In genomic region chr2:27077231-27077630, GRCh38 we compare ENCODE assay signal across 20 cellular contexts. TPM values are rescaled to one million over a fixed set of nuclear protein-coding genes. Genes with fewer than 3 reads are reported as not detected.
DNase-seq lines count a peak whose midpoint lies in the region; ATAC-seq, FAIRE-seq and TF ChIP-seq lines count a peak whose summit lies in the region.
"Had no signal": no experiment of that assay in that cellular context is flagged by ENCODE, and none has a peak within 500 bp of the region (broad histone marks: within the 10 kb centered on the region; RNA-seq: fewer than 3 reads in every experiment).

No MANE protein-coding gene starts in this region.

- TF ChIP-seq RAD21 in HepG2 (CRISPR knock-in tag; IDR thresholded peaks at IDR 0.05), result no peak

- no peaks in the 10 kb centered on the region for H3K36me3 Mint-ChIP-seq in dendritic cell treated with granulocyte-macrophage colony-stimulating factor and Interleukin-4, amounts not matched to agents 40 ng/mL and 50 ng/mL, for 4 days (ENCODE audit: low read depth)
- peaks cover 3% of the 10 kb centered on the region for H3K36me3 Mint-ChIP-seq in osteocyte (ENCODE audit: unreplicated experiment)
- H3K36me3 Mint-ChIP-seq: activated naive CD4-positive, alpha-beta T cell treated with anti-CD3 and anti-CD28 coated beads, Interleukin-2, amount 50 U/mL, for 72 hours; WTC11 had no signal

- no peaks in the 10 kb centered on the region for H4K20me1 ChIP-seq in HepG2 (ENCODE audit: insufficient read depth, low read length)

- no peaks in the 10 kb centered on the region for H3K36me3 ChIP-seq in HepG2 (replicated peaks in 1 of 2; ENCODE audit: control insufficient read depth in 1 of 2, insufficient read depth in 2 of 2, low read length in 2 of 2)
- H3K36me3 ChIP-seq in right lobe of liver, result no peaks in the 10 kb centered on the region
- H3K36me3 ChIP-seq: right atrium auricular region had no signal

- H3K27me3 ChIP-seq in HepG2 (ENCODE audit: control insufficient read depth in 1 of 2, insufficient read depth in 2 of 2, low read length in 2 of 2) (peaks cover 0 to 16% of the 10 kb centered on the region in 2 experiments; a peak in 2 of 5 replicates), right lobe of liver (no peaks in the 10 kb centered on the region)
- H3K27me3 ChIP-seq: right atrium auricular region had no signal

- no peak overlapping the region for H3K9ac ChIP-seq in HepG2 (ENCODE audit: insufficient read depth, low read depth, low read length)

- H3K4me3 ChIP-seq in HepG2 (replicated peaks in 1 of 3; ENCODE audit: insufficient read depth in 1 of 3, low read depth in 2 of 3, low read length in 3 of 3) (no peak overlapping the region), right lobe of liver (no peak overlapping the region)
- H3K4me3 ChIP-seq: left lung, right atrium auricular region had no signal

- TF ChIP-seq EP300 in HepG2 (IDR thresholded peaks at IDR 0.05; ENCODE audit: low read depth in 2 of 2, low read length in 2 of 2), result no peak
- no peak for TF ChIP-seq EP300 in HepG2 (CRISPR knock-in tag; IDR thresholded peaks at IDR 0.05; ENCODE audit: borderline replicate concordance)

- intact Hi-C loops in HepG2 (cut with micrococcal nuclease; ENCODE audit: unreplicated experiment), result no loop called here
- intact Hi-C loops in right lobe of liver (cut with DNase I), result loop anchor here in 1 of 2 donors (10.0 kb wide), 1 partner anchor 112 kb away; no protein-coding TSS in a partner anchor
- intact Hi-C loops in dendritic cell treated with granulocyte-macrophage colony-stimulating factor and Interleukin-4, amounts not matched to agents 40 ng/mL and 50 ng/mL, for 4 days (cut with micrococcal nuclease), result no loop called here

- in situ Hi-C loops in HepG2 (cut with HindIII; ENCODE audit: extremely low pct_ligation_motif_present, low pct_unique_long_range_greater_than_20kb), result no loop called here

- H3K27ac ChIP-seq in HepG2 (ENCODE audit: extremely low read length, insufficient read depth, low read length) (no peak overlapping the region), right lobe of liver (no peak overlapping the region)

- no peak overlapping the region for H2AFZ ChIP-seq in HepG2 (ENCODE audit: low read length)

- H3K79me2 ChIP-seq in HepG2 (ENCODE audit: insufficient read depth, low read length), result no peaks in the 10 kb centered on the region

- DNase-seq in HepG2 (ENCODE audit: low spot score) (no peak), right lobe of liver (no peak), osteocyte (ENCODE audit: extremely low spot score, unreplicated experiment) (no peak), NCI-H774 (lab: John Stamatoyannopoulos, UW) (no peak), NCI-H748 (lab: John Stamatoyannopoulos, UW; ENCODE audit: unreplicated experiment) (no peak)
- DNase-seq: activated CD8-positive, alpha-beta memory T cell treated with anti-CD3 and anti-CD28 coated beads, Interleukin-2, amount 50 U/mL, for 48 hours; effector CD8-positive, alpha-beta T cell; left lung; NCI-H1048; RPMI8226; stimulated activated CD4-positive, alpha-beta T cell treated with anti-CD3 and anti-CD28 coated beads, Interleukin-2, amount 100 ng/mL, for 24 hours; T-helper 1 cell had no signal

- 67% methylated on average over 7 of the region's 7 CpGs for WGBS in HepG2 (ENCODE audit: low lambda C conversion rate)
- 76% methylated on average over 6 of the region's 7 CpGs for WGBS in right lobe of liver (ENCODE audit: insufficient coverage, low coverage, low lambda C conversion rate, missing lambda C conversion rate)

- H3K4me1 ChIP-seq in HepG2 (ENCODE audit: insufficient read depth, low read length) (peaks cover 94% of the 10 kb centered on the region), right lobe of liver (peaks cover 0 to 8% (median 4%) of the 10 kb centered on the region in 4 donors)

- H3K27ac Mint-ChIP-seq in dendritic cell treated with granulocyte-macrophage colony-stimulating factor and Interleukin-4, amounts not matched to agents 40 ng/mL and 50 ng/mL, for 4 days, result peak overlapping the region; percentile 66
- H3K27ac Mint-ChIP-seq in osteocyte (ENCODE audit: unreplicated experiment), result peak overlapping the region; percentile 91

- H3K9me3 ChIP-seq in HepG2 (ENCODE audit: low read length) (no peaks in the 10 kb centered on the region), right lobe of liver (no peaks in the 10 kb centered on the region)
- H3K9me3 ChIP-seq: left lung, right atrium auricular region had no signal

- BruUV-seq in HepG2 (replicated peaks; lab: Mats Ljungman, UMichigan), result no TSS peak

- CTCF ChIA-PET in HepG2 (lab: Yijun Ruan, JAX; ENCODE audit: low intra/inter-chr PET ratio, low total read pairs), result no interaction called here

- ATAC-seq in HepG2, result no peak
- ATAC-seq in right lobe of liver, result no peak
- ATAC-seq in GM19328 (IDR thresholded peaks at IDR 0.05; ENCODE audit: unreplicated experiment), result no peak
- no peak for ATAC-seq in GM21381 (IDR thresholded peaks at IDR 0.05; ENCODE audit: unreplicated experiment)
- ATAC-seq: activated naive CD4-positive, alpha-beta T cell treated with anti-CD3 and anti-CD28 coated beads, Interleukin-2, amount 50 U/mL, for 72 hours; left lung; WTC11 had no signal

- H3K9me3 Mint-ChIP-seq in dendritic cell treated with granulocyte-macrophage colony-stimulating factor and Interleukin-4, amounts not matched to agents 40 ng/mL and 50 ng/mL, for 4 days, result no peaks in the 10 kb centered on the region
- H3K9me3 Mint-ChIP-seq in osteocyte (ENCODE audit: unreplicated experiment), result no peaks in the 10 kb centered on the region
- H3K9me3 Mint-ChIP-seq: activated naive CD4-positive, alpha-beta T cell treated with anti-CD3 and anti-CD28 coated beads, Interleukin-2, amount 50 U/mL, for 72 hours; WTC11 had no signal

- TF ChIP-seq POLR2A in HepG2 (IDR thresholded peaks at IDR 0.05; ENCODE audit: insufficient read depth in 1 of 2, low read depth in 2 of 2, low read length in 2 of 2) (no peak), right lobe of liver (IDR thresholded peaks at IDR 0.05) (no peak)

- peaks cover 9% of the 10 kb centered on the region for H3K27me3 Mint-ChIP-seq in dendritic cell treated with granulocyte-macrophage colony-stimulating factor and Interleukin-4, amounts not matched to agents 40 ng/mL and 50 ng/mL, for 4 days
- H3K27me3 Mint-ChIP-seq in osteocyte (ENCODE audit: unreplicated experiment), result no peaks in the 10 kb centered on the region

- TF ChIP-seq CTCF in HepG2 (CRISPR knock-in tag; IDR thresholded peaks at IDR 0.05) (no peak), right lobe of liver (IDR thresholded peaks at IDR 0.05) (no peak), osteocyte (IDR thresholded peaks at IDR 0.05) (no peak)

- no peak for FAIRE-seq in HepG2 (lab: Jason Lieb, UNC)
- FAIRE-seq: G401.6, GM12892 had no signal

- no peak overlapping the region for H3K4me2 ChIP-seq in HepG2 (ENCODE audit: low read depth, low read length)

- H3K4me1 Mint-ChIP-seq in dendritic cell treated with granulocyte-macrophage colony-stimulating factor and Interleukin-4, amounts not matched to agents 40 ng/mL and 50 ng/mL, for 4 days (ENCODE audit: low read depth), result peaks cover 80% of the 10 kb centered on the region
- H3K4me1 Mint-ChIP-seq in osteocyte (ENCODE audit: unreplicated experiment), result peaks cover 77% of the 10 kb centered on the region

- no peak overlapping the region for H3K4me3 Mint-ChIP-seq in dendritic cell treated with granulocyte-macrophage colony-stimulating factor and Interleukin-4, amounts not matched to agents 40 ng/mL and 50 ng/mL, for 4 days
- no peak overlapping the region for H3K4me3 Mint-ChIP-seq in osteocyte (ENCODE audit: unreplicated experiment)
- H3K4me3 Mint-ChIP-seq: WTC11 had no signal

- POLR2A ChIA-PET in HepG2 (lab: Yijun Ruan, JAX), result interaction anchor here (0.9 to 1.5 kb wide), 3 partner anchors 10 to 42 kb away, joined by 3 to 5 read pairs (median 3); no protein-coding TSS in a partner anchor

RNA-seq across cellular contexts. Expression of gene EMILIN1, which starts 1.2 kb away (rescaled TPM):
- total RNA-seq in HepG2 (2016; rRNA removed; fragmentation: Illumina TruSeq; extraction: Trizol) (4.0 and 9.7 TPM in 2 replicates), right lobe of liver (10 to 100 TPM in 5 of 6 experiments, 1 to 10 TPM in 1; 7.2 to 26.1 (median 21.0) TPM), osteocyte (206 and 212 TPM in 2 replicates)
- total RNA-seq in HepG2 (2016; cell fraction: cytosol; rRNA removed; fragmentation: Illumina TruSeq; extraction: Trizol; ENCODE audit: low read depth), result 0.53 and 0.61 TPM in 2 replicates
- total RNA-seq in HepG2 (2016; cell fraction: insoluble cytoplasmic fraction; rRNA removed; fragmentation: Illumina TruSeq; extraction: Trizol), result 4.1 and 12.5 TPM in 2 replicates
- total RNA-seq in HepG2 (2016; cell fraction: membrane; rRNA removed; fragmentation: Illumina TruSeq; extraction: Trizol), result 1.4 TPM in 2 replicates
- 8.7 and 9.5 TPM in 2 replicates for total RNA-seq in HepG2 (2016; cell fraction: nucleus; rRNA removed; fragmentation: Illumina TruSeq; extraction: Trizol)
- 8.1 and 13.1 TPM in 2 replicates for polyA plus RNA-seq in HepG2 (2011; rRNA removed)
- 9.7 and 19.1 TPM in 2 replicates for polyA plus RNA-seq in HepG2 (2011; cell fraction: cytosol; rRNA removed)
- polyA plus RNA-seq in HepG2 (2011; cell fraction: nucleus; rRNA removed), result 30.1 and 34.4 TPM in 2 replicates
- 8.6 and 10.0 TPM in 2 replicates for polyA plus RNA-seq in HepG2 (2012)
- 0.42 and 0.58 TPM in 2 replicates for polyA plus RNA-seq in HepG2 (2016; cell fraction: cytosol; fragmentation: Illumina TruSeq; extraction: Trizol; ENCODE audit: low read depth)
- polyA plus RNA-seq in HepG2 (2016; cell fraction: insoluble cytoplasmic fraction; fragmentation: Illumina TruSeq; extraction: Trizol; ENCODE audit: low read depth), result 2.8 and 3.2 TPM in 2 replicates
- polyA plus RNA-seq in HepG2 (2016; cell fraction: membrane; fragmentation: Illumina TruSeq; extraction: Trizol; ENCODE audit: low read depth), result 0.45 and 1.0 TPM in 2 replicates
- 14.3 and 15.9 TPM in 2 replicates for polyA plus RNA-seq in HepG2 (2016; cell fraction: nucleus; fragmentation: Illumina TruSeq; extraction: Trizol; ENCODE audit: insufficient read depth, low read depth)
- polyA minus RNA-seq in HepG2 (2011; rRNA and poly(A)+ RNA removed; ENCODE audit: low replicate concordance), result 0.54 and 19.1 TPM in 2 replicates
- 13.6 and 17.2 TPM in 2 replicates for polyA minus RNA-seq in HepG2 (2011; cell fraction: cytosol; rRNA and poly(A)+ RNA removed)
- 4.8 and 5.6 TPM in 2 replicates for polyA minus RNA-seq in HepG2 (2011; cell fraction: nucleus; rRNA and poly(A)+ RNA removed)

RNA-seq across cellular contexts. Expression of gene OST4, which starts 5.8 kb away (rescaled TPM):
- total RNA-seq in HepG2 (2016; rRNA removed; fragmentation: Illumina TruSeq; extraction: Trizol), result 498 and 508 TPM in 2 replicates
- total RNA-seq in HepG2 (2016; cell fraction: cytosol; rRNA removed; fragmentation: Illumina TruSeq; extraction: Trizol; ENCODE audit: low read depth), result 947 and 1,365 TPM in 2 replicates
- total RNA-seq in HepG2 (2016; cell fraction: insoluble cytoplasmic fraction; rRNA removed; fragmentation: Illumina TruSeq; extraction: Trizol), result 496 and 506 TPM in 2 replicates
- 928 and 1,097 TPM in 2 replicates for total RNA-seq in HepG2 (2016; cell fraction: membrane; rRNA removed; fragmentation: Illumina TruSeq; extraction: Trizol)
- total RNA-seq in HepG2 (2016; cell fraction: nucleus; rRNA removed; fragmentation: Illumina TruSeq; extraction: Trizol), result 200 and 226 TPM in 2 replicates
- 491 and 584 TPM in 2 replicates for polyA plus RNA-seq in HepG2 (2011; rRNA removed)
- polyA plus RNA-seq in HepG2 (2011; cell fraction: cytosol; rRNA removed), result 627 and 1,057 TPM in 2 replicates
- polyA plus RNA-seq in HepG2 (2011; cell fraction: nucleus; rRNA removed), result 336 and 383 TPM in 2 replicates
- 371 and 440 TPM in 2 replicates for polyA plus RNA-seq in HepG2 (2012)
- 1,401 and 1,836 TPM in 2 replicates for polyA plus RNA-seq in HepG2 (2016; cell fraction: cytosol; fragmentation: Illumina TruSeq; extraction: Trizol; ENCODE audit: low read depth)
- 640 and 680 TPM in 2 replicates for polyA plus RNA-seq in HepG2 (2016; cell fraction: insoluble cytoplasmic fraction; fragmentation: Illumina TruSeq; extraction: Trizol; ENCODE audit: low read depth)
- 1,282 and 1,407 TPM in 2 replicates for polyA plus RNA-seq in HepG2 (2016; cell fraction: membrane; fragmentation: Illumina TruSeq; extraction: Trizol; ENCODE audit: low read depth)
- 415 and 448 TPM in 2 replicates for polyA plus RNA-seq in HepG2 (2016; cell fraction: nucleus; fragmentation: Illumina TruSeq; extraction: Trizol; ENCODE audit: insufficient read depth, low read depth)
- polyA minus RNA-seq in HepG2 (2011; rRNA and poly(A)+ RNA removed; ENCODE audit: low replicate concordance), result 310 and 535 TPM in 2 replicates
- polyA minus RNA-seq in HepG2 (2011; cell fraction: cytosol; rRNA and poly(A)+ RNA removed), result 514 and 560 TPM in 2 replicates
- 136 and 144 TPM in 2 replicates for polyA minus RNA-seq in HepG2 (2011; cell fraction: nucleus; rRNA and poly(A)+ RNA removed)
- total RNA-seq in right lobe of liver, result 100 to 1,000 TPM; 144 to 182 (median 161) TPM
- 369 and 380 TPM in 2 replicates for total RNA-seq in osteocyte

RNA-seq across cellular contexts. Expression of gene KHK, which starts 9.3 kb away (rescaled TPM):
- total RNA-seq in HepG2 (2016; rRNA removed; fragmentation: Illumina TruSeq; extraction: Trizol) (29.9 and 40.9 TPM in 2 replicates), right lobe of liver (100 to 1,000 TPM; 101 to 283 (median 206) TPM), osteocyte (2.0 and 2.4 TPM in 2 replicates)
- total RNA-seq in HepG2 (2016; cell fraction: cytosol; rRNA removed; fragmentation: Illumina TruSeq; extraction: Trizol; ENCODE audit: low read depth), result 8.1 and 9.7 TPM in 2 replicates
- total RNA-seq in HepG2 (2016; cell fraction: insoluble cytoplasmic fraction; rRNA removed; fragmentation: Illumina TruSeq; extraction: Trizol), result 31.6 and 41.5 TPM in 2 replicates
- total RNA-seq in HepG2 (2016; cell fraction: membrane; rRNA removed; fragmentation: Illumina TruSeq; extraction: Trizol), result 15.4 and 18.4 TPM in 2 replicates
- 34.9 and 38.4 TPM in 2 replicates for total RNA-seq in HepG2 (2016; cell fraction: nucleus; rRNA removed; fragmentation: Illumina TruSeq; extraction: Trizol)
- polyA plus RNA-seq in HepG2 (2011; rRNA removed), result 99.2 and 139 TPM in 2 replicates
- polyA plus RNA-seq in HepG2 (2011; cell fraction: cytosol; rRNA removed), result 93.9 and 100.0 TPM in 2 replicates
- polyA plus RNA-seq in HepG2 (2011; cell fraction: nucleus; rRNA removed), result 195 and 260 TPM in 2 replicates
- polyA plus RNA-seq in HepG2 (2012), result 128 and 136 TPM in 2 replicates
- polyA plus RNA-seq in HepG2 (2016; cell fraction: cytosol; fragmentation: Illumina TruSeq; extraction: Trizol; ENCODE audit: low read depth), result 12.3 and 15.8 TPM in 2 replicates
- polyA plus RNA-seq in HepG2 (2016; cell fraction: insoluble cytoplasmic fraction; fragmentation: Illumina TruSeq; extraction: Trizol; ENCODE audit: low read depth), result 39.2 and 45.9 TPM in 2 replicates
- 14.9 and 20.8 TPM in 2 replicates for polyA plus RNA-seq in HepG2 (2016; cell fraction: membrane; fragmentation: Illumina TruSeq; extraction: Trizol; ENCODE audit: low read depth)
- polyA plus RNA-seq in HepG2 (2016; cell fraction: nucleus; fragmentation: Illumina TruSeq; extraction: Trizol; ENCODE audit: insufficient read depth, low read depth), result 94.3 and 95.6 TPM in 2 replicates
- 6.9 and 106 TPM in 2 replicates for polyA minus RNA-seq in HepG2 (2011; rRNA and poly(A)+ RNA removed; ENCODE audit: low replicate concordance)
- polyA minus RNA-seq in HepG2 (2011; cell fraction: cytosol; rRNA and poly(A)+ RNA removed), result 29.4 and 50.9 TPM in 2 replicates
- 51.5 and 66.5 TPM in 2 replicates for polyA minus RNA-seq in HepG2 (2011; cell fraction: nucleus; rRNA and poly(A)+ RNA removed)

RNA-seq across cellular contexts. Expression of gene AGBL5, which starts 25.8 kb away (rescaled TPM):
- 48.6 and 55.9 TPM in 2 replicates for total RNA-seq in HepG2 (2016; rRNA removed; fragmentation: Illumina TruSeq; extraction: Trizol)
- 148 and 152 TPM in 2 replicates for total RNA-seq in HepG2 (2016; cell fraction: cytosol; rRNA removed; fragmentation: Illumina TruSeq; extraction: Trizol; ENCODE audit: low read depth)
- 39.9 and 57.5 TPM in 2 replicates for total RNA-seq in HepG2 (2016; cell fraction: insoluble cytoplasmic fraction; rRNA removed; fragmentation: Illumina TruSeq; extraction: Trizol)
- 249 and 253 TPM in 2 replicates for total RNA-seq in HepG2 (2016; cell fraction: membrane; rRNA removed; fragmentation: Illumina TruSeq; extraction: Trizol)
- 22.8 and 23.0 TPM in 2 replicates for total RNA-seq in HepG2 (2016; cell fraction: nucleus; rRNA removed; fragmentation: Illumina TruSeq; extraction: Trizol)
- polyA plus RNA-seq in HepG2 (2011; rRNA removed), result 63.6 and 73.3 TPM in 2 replicates
- polyA plus RNA-seq in HepG2 (2011; cell fraction: cytosol; rRNA removed), result 65.6 and 84.8 TPM in 2 replicates
- 45.3 and 47.1 TPM in 2 replicates for polyA plus RNA-seq in HepG2 (2011; cell fraction: nucleus; rRNA removed)
- polyA plus RNA-seq in HepG2 (2012), result 36.8 and 51.0 TPM in 2 replicates
- polyA plus RNA-seq in HepG2 (2016; cell fraction: cytosol; fragmentation: Illumina TruSeq; extraction: Trizol; ENCODE audit: low read depth), result 247 and 251 TPM in 2 replicates
- polyA plus RNA-seq in HepG2 (2016; cell fraction: insoluble cytoplasmic fraction; fragmentation: Illumina TruSeq; extraction: Trizol; ENCODE audit: low read depth), result 54.3 and 66.5 TPM in 2 replicates
- polyA plus RNA-seq in HepG2 (2016; cell fraction: membrane; fragmentation: Illumina TruSeq; extraction: Trizol; ENCODE audit: low read depth), result 277 and 306 TPM in 2 replicates
- polyA plus RNA-seq in HepG2 (2016; cell fraction: nucleus; fragmentation: Illumina TruSeq; extraction: Trizol; ENCODE audit: insufficient read depth, low read depth), result 44.5 and 47.6 TPM in 2 replicates
- 109 and 147 TPM in 2 replicates for polyA minus RNA-seq in HepG2 (2011; rRNA and poly(A)+ RNA removed; ENCODE audit: low replicate concordance)
- polyA minus RNA-seq in HepG2 (2011; cell fraction: cytosol; rRNA and poly(A)+ RNA removed), result 32.5 and 36.6 TPM in 2 replicates
- 26.1 and 37.3 TPM in 2 replicates for polyA minus RNA-seq in HepG2 (2011; cell fraction: nucleus; rRNA and poly(A)+ RNA removed)
- 1 to 10 TPM; 3.9 to 7.4 (median 6.4) TPM for total RNA-seq in right lobe of liver
- 23.4 and 23.9 TPM in 2 replicates for total RNA-seq in osteocyte

RNA-seq across cellular contexts. Expression of gene CGREF1, which starts 41.7 kb away (rescaled TPM):
- 7.0 and 13.9 TPM in 2 replicates for total RNA-seq in HepG2 (2016; rRNA removed; fragmentation: Illumina TruSeq; extraction: Trizol)
- total RNA-seq in HepG2 (2016; cell fraction: cytosol; rRNA removed; fragmentation: Illumina TruSeq; extraction: Trizol; ENCODE audit: low read depth), result 7.2 and 7.6 TPM in 2 replicates
- 6.8 and 14.7 TPM in 2 replicates for total RNA-seq in HepG2 (2016; cell fraction: insoluble cytoplasmic fraction; rRNA removed; fragmentation: Illumina TruSeq; extraction: Trizol)
- 9.9 and 14.3 TPM in 2 replicates for total RNA-seq in HepG2 (2016; cell fraction: membrane; rRNA removed; fragmentation: Illumina TruSeq; extraction: Trizol)
- 11.7 and 13.6 TPM in 2 replicates for total RNA-seq in HepG2 (2016; cell fraction: nucleus; rRNA removed; fragmentation: Illumina TruSeq; extraction: Trizol)
- 23.4 and 30.8 TPM in 2 replicates for polyA plus RNA-seq in HepG2 (2011; rRNA removed)
- 26.4 and 27.5 TPM in 2 replicates for polyA plus RNA-seq in HepG2 (2011; cell fraction: cytosol; rRNA removed)
- polyA plus RNA-seq in HepG2 (2011; cell fraction: nucleus; rRNA removed), result 30.3 and 37.8 TPM in 2 replicates
- polyA plus RNA-seq in HepG2 (2012), result 29.7 and 31.5 TPM in 2 replicates
- 9.6 and 11.3 TPM in 2 replicates for polyA plus RNA-seq in HepG2 (2016; cell fraction: cytosol; fragmentation: Illumina TruSeq; extraction: Trizol; ENCODE audit: low read depth)
- polyA plus RNA-seq in HepG2 (2016; cell fraction: insoluble cytoplasmic fraction; fragmentation: Illumina TruSeq; extraction: Trizol; ENCODE audit: low read depth), result 9.2 and 9.7 TPM in 2 replicates
- 12.0 and 14.2 TPM in 2 replicates for polyA plus RNA-seq in HepG2 (2016; cell fraction: membrane; fragmentation: Illumina TruSeq; extraction: Trizol; ENCODE audit: low read depth)
- polyA plus RNA-seq in HepG2 (2016; cell fraction: nucleus; fragmentation: Illumina TruSeq; extraction: Trizol; ENCODE audit: insufficient read depth, low read depth), result 23.5 and 24.6 TPM in 2 replicates
- polyA minus RNA-seq in HepG2 (2011; rRNA and poly(A)+ RNA removed; ENCODE audit: low replicate concordance), result 0.09 and 14.9 TPM in 2 replicates
- 5.9 and 7.1 TPM in 2 replicates for polyA minus RNA-seq in HepG2 (2011; cell fraction: cytosol; rRNA and poly(A)+ RNA removed)
- polyA minus RNA-seq in HepG2 (2011; cell fraction: nucleus; rRNA and poly(A)+ RNA removed), result 10.7 and 13.8 TPM in 2 replicates
- 10 to 100 TPM in 2 of 6 experiments, 1 to 10 TPM in 4; 2.5 to 33.2 (median 7.7) TPM for total RNA-seq in right lobe of liver
- 1.2 and 1.9 TPM in 2 replicates for total RNA-seq in osteocyte
